ENCODE assay signal across 9 cellular contexts in genomic region chr17:34519286-34519685, GRCh38.
DNase-seq lines count a peak whose midpoint lies in the region; ATAC-seq, FAIRE-seq and TF ChIP-seq lines count a peak whose summit lies in the region.
"Had no signal": no experiment of that assay in that cellular context is flagged by ENCODE, and none has a peak within 500 bp of the region (broad histone marks: within the 10 kb centered on the region; RNA-seq: fewer than 3 reads in every experiment).

No MANE protein-coding gene starts in this region.

- CTCF ChIA-PET in IMR-90 (lab: Yijun Ruan, JAX) = no interaction called here

- no peaks in the 10 kb centered on the region for H3K4me1 ChIP-seq in IMR-90 (ENCODE audit: control insufficient read depth, insufficient read depth, low read length)
- H3K4me1 ChIP-seq: BLaER1 treated with 17β-estradiol and CSF1 and Interleukin-3, amounts not matched to agents 10 nM and 100 nM had no signal

- H3K9me3 ChIP-seq in IMR-90 (ENCODE audit: control insufficient read depth, insufficient read depth, low read length) (no peaks in the 10 kb centered on the region), neural cell (ENCODE audit: low read length) (no peaks in the 10 kb centered on the region)
- H3K9me3 ChIP-seq: BLaER1 treated with 17β-estradiol and CSF1 and Interleukin-3, amounts not matched to agents 10 nM and 100 nM had no signal

- no peaks in the 10 kb centered on the region for H3K36me3 ChIP-seq in IMR-90 (ENCODE audit: control insufficient read depth, insufficient read depth, low read length)
- H3K36me3 ChIP-seq in bronchial epithelial cell (ENCODE audit: control insufficient read depth, insufficient read depth, low read length) = no peaks in the 10 kb centered on the region
- H3K36me3 ChIP-seq in neural cell (ENCODE audit: insufficient read depth, low read length) = no peaks in the 10 kb centered on the region
- H3K36me3 ChIP-seq: BLaER1 treated with 17β-estradiol and CSF1 and Interleukin-3, amounts not matched to agents 10 nM and 100 nM had no signal

- no peak overlapping the region for H4K5ac ChIP-seq in IMR-90 (ENCODE audit: low read depth, low read length)

- H3K9me2 ChIP-seq in neural cell (ENCODE audit: insufficient read depth, low read length) = no peaks in the 10 kb centered on the region

- no peak overlapping the region for H3K4me3 ChIP-seq in IMR-90 (ENCODE audit: insufficient read depth, low read depth, low read length)
- H3K4me3 ChIP-seq in bronchial epithelial cell (ENCODE audit: low read depth, low read length) = no peak overlapping the region
- no peak overlapping the region for H3K4me3 ChIP-seq in neural cell (ENCODE audit: low read length)
- H3K4me3 ChIP-seq: BLaER1 treated with 17β-estradiol and CSF1 and Interleukin-3, amounts not matched to agents 10 nM and 100 nM had no signal

- BruUV-seq in IMR-90 (replicated peaks; lab: Mats Ljungman, UMichigan) = no TSS peak

- POLR2A ChIA-PET in IMR-90 (lab: Charles Lee; ENCODE audit: unreplicated experiment) = no interaction called here

- H4K8ac ChIP-seq in IMR-90 (ENCODE audit: low read depth in 2 of 2, low read length in 2 of 2) = no peak overlapping the region

- no peak overlapping the region for H2BK120ac ChIP-seq in IMR-90 (ENCODE audit: low read depth, low read length)

- H3F3A ChIP-seq in neural cell (ENCODE audit: insufficient read depth, low read length, poor library complexity, severe bottlenecking) = no peaks in the 10 kb centered on the region

- H3K79me2 ChIP-seq in neural cell (replicated peaks; ENCODE audit: insufficient read depth, low read length) = no peaks in the 10 kb centered on the region

- 0 out of 2 replicates have a peak, but pooled peaks have one; percentile 10 for TF ChIP-seq CTCF in IMR-90 (conservative IDR thresholded peaks at IDR 0.05; ENCODE audit: low read depth, low read length)
- peak; percentile 11 for TF ChIP-seq CTCF in bronchial epithelial cell (IDR thresholded peaks at IDR 0.05; ENCODE audit: insufficient read depth, low read length, severe bottlenecking)
- peak; percentile 25 for TF ChIP-seq CTCF in neural cell (IDR thresholded peaks at IDR 0.05; ENCODE audit: poor library complexity, severe bottlenecking)

- TF ChIP-seq EP300 in neural cell (conservative IDR thresholded peaks at IDR 0.05; ENCODE audit: poor library complexity, severe bottlenecking) = no peak

- H2AFZ ChIP-seq in IMR-90 (replicated peaks; ENCODE audit: low read length, poor library complexity) = no peak overlapping the region
- no peak overlapping the region for H2AFZ ChIP-seq in neural cell (ENCODE audit: low read depth, low read length)

- no peak overlapping the region for H2AK5ac ChIP-seq in IMR-90 (ENCODE audit: low read depth, low read length)

- in situ Hi-C loops in IMR-90 (cut with MboI; ENCODE audit: low sequenced_read_pairs) = no loop called here

- H2BK20ac ChIP-seq in IMR-90 (ENCODE audit: low read depth, low read length) = no peak overlapping the region

- H2BK15ac ChIP-seq in IMR-90 (ENCODE audit: low read depth, low read length) = no peak overlapping the region

- H3K18ac ChIP-seq in IMR-90 (ENCODE audit: low read depth, low read length) = no peak overlapping the region

- intact Hi-C loops in IMR-90 (cut with micrococcal nuclease) = no loop called here

- TF ChIP-seq RAD21 in IMR-90 (IDR thresholded peaks at IDR 0.05; ENCODE audit: low read length) = no peak
- no peak for TF ChIP-seq RAD21 in neural cell (conservative IDR thresholded peaks at IDR 0.05)

- H2AK9ac ChIP-seq in IMR-90 (replicated peaks; ENCODE audit: low read depth, low read length, poor library complexity) = no peak overlapping the region

- WGBS in IMR-90 (ENCODE audit: extremely low coverage in 2 of 2, insufficient read length in 1 of 2), 2 experiments = no CpG with 5 or more reads among the region's 7 CpGs

- H4K20me1 ChIP-seq in IMR-90 (ENCODE audit: insufficient read depth, low read length) = no peaks in the 10 kb centered on the region
- H4K20me1 ChIP-seq in neural cell (ENCODE audit: insufficient read depth) = no peaks in the 10 kb centered on the region

- no peak overlapping the region for H2BK5ac ChIP-seq in IMR-90 (ENCODE audit: low read depth, low read length, poor library complexity, severe bottlenecking)

- DNase-seq in NCI-H82 (lab: John Stamatoyannopoulos, UW) (peak; percentile 58), NCI-H82 treated with DMSO at 0.1 percent for 48 hours (lab: John Stamatoyannopoulos, UW; ENCODE audit: unreplicated experiment) (no peak), IMR-90 (no peak), bronchial epithelial cell (ENCODE audit: low read depth) (no peak), NCI-H774 (lab: John Stamatoyannopoulos, UW) (no peak)

- ATAC-seq in IMR-90 (ENCODE audit: low read depth) = no peak
- ATAC-seq in GM21526 (IDR thresholded peaks at IDR 0.05; ENCODE audit: low FRiP score, unreplicated experiment) = no peak
- no peak for ATAC-seq in HG03025 (IDR thresholded peaks at IDR 0.05; ENCODE audit: low FRiP score, unreplicated experiment)

- no peak overlapping the region for H3K56ac ChIP-seq in IMR-90 (ENCODE audit: extremely low read depth, insufficient read depth, low read length)

- H3K9ac ChIP-seq in IMR-90 (ENCODE audit: low read depth, low read length) (no peak overlapping the region), neural cell (ENCODE audit: low read length) (no peak overlapping the region)
- H3K9ac ChIP-seq: BLaER1 treated with 17β-estradiol and CSF1 and Interleukin-3, amounts not matched to agents 10 nM and 100 nM had no signal

- H3K27me3 ChIP-seq in IMR-90 (ENCODE audit: control insufficient read depth, insufficient read depth, low read length) = no peaks in the 10 kb centered on the region; the same call in 1 of the 2 replicates
- no peaks in the 10 kb centered on the region for H3K27me3 ChIP-seq in bronchial epithelial cell (ENCODE audit: control insufficient read depth, insufficient read depth, low read length)
- H3K27me3 ChIP-seq in neural cell (ENCODE audit: insufficient read depth, low read depth, low read length) = no peaks in the 10 kb centered on the region
- H3K27me3 ChIP-seq: BLaER1 treated with 17β-estradiol and CSF1 and Interleukin-3, amounts not matched to agents 10 nM and 100 nM had no signal

- dilution Hi-C loops in IMR-90 (cut with HindIII; ENCODE audit: low sequenced_read_pairs, unreplicated experiment) = no loop called here

- H3K9me1 ChIP-seq in IMR-90 (ENCODE audit: insufficient read depth, low read length) = no peaks in the 10 kb centered on the region

- no peak overlapping the region for H3K4ac ChIP-seq in IMR-90 (ENCODE audit: low read depth, low read length)

- FAIRE-seq in bronchial epithelial cell (lab: Jason Lieb, UNC) = no peak

- H3K79me1 ChIP-seq in IMR-90 (ENCODE audit: low read depth in 1 of 2, low read length in 2 of 2) = no peaks in the 10 kb centered on the region

- no peak overlapping the region for H3K27ac ChIP-seq in IMR-90 (ENCODE audit: insufficient read depth, low read length)
- no peak overlapping the region for H3K27ac ChIP-seq in neural cell (ENCODE audit: low read length)
- H3K27ac ChIP-seq: BLaER1 treated with 17β-estradiol and CSF1 and Interleukin-3, amounts not matched to agents 10 nM and 100 nM had no signal

- TF ChIP-seq POLR2A in IMR-90 (IDR thresholded peaks at IDR 0.05; ENCODE audit: low read depth, low read length) = no peak

- H3K23ac ChIP-seq in IMR-90 (ENCODE audit: low read depth, low read length) = no peak overlapping the region

- H4K91ac ChIP-seq in IMR-90 (ENCODE audit: insufficient read depth, low read depth, low read length) = no peak overlapping the region

- no peak overlapping the region for H3K14ac ChIP-seq in IMR-90 (replicated peaks; ENCODE audit: low read depth, low read length)

- H3K4me2 ChIP-seq in IMR-90 (ENCODE audit: low read depth, low read length) = no peak overlapping the region
- H3K4me2 ChIP-seq in neural cell (ENCODE audit: low read length) = no peak overlapping the region
- H3K4me2 ChIP-seq: BLaER1 treated with 17β-estradiol and CSF1 and Interleukin-3, amounts not matched to agents 10 nM and 100 nM had no signal

TF ChIP-seq in IMR-90, 13 proteins besides CTCF, POLR2A, EP300 and RAD21 (continues in another document):
- TF ChIP-seq MXI1 (IDR thresholded peaks at IDR 0.05; ENCODE audit: borderline replicate concordance, low read depth, low read length) (no peak), MAFK (IDR thresholded peaks at IDR 0.05; ENCODE audit: low read depth, low read length) (no peak), RFX5 (IDR thresholded peaks at IDR 0.05; ENCODE audit: low read depth, low read length) (no peak), NFE2L2 (IDR thresholded peaks at IDR 0.05; ENCODE audit: low read depth, low read length) (no peak), RCOR1 (IDR thresholded peaks at IDR 0.05; ENCODE audit: insufficient replicate concordance, low read length) (no peak), SMC3 (IDR thresholded peaks at IDR 0.05; ENCODE audit: low read depth, low read length) (no peak), CHD1 (IDR thresholded peaks at IDR 0.05; ENCODE audit: low read depth, low read length) (no peak)
- TF ChIP-seq, protein P1, sequence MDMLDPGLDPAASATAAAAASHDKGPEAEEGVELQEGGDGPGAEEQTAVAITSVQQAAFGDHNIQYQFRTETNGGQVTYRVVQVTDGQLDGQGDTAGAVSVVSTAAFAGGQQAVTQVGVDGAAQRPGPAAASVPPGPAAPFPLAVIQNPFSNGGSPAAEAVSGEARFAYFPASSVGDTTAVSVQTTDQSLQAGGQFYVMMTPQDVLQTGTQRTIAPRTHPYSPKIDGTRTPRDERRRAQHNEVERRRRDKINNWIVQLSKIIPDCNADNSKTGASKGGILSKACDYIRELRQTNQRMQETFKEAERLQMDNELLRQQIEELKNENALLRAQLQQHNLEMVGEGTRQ (IDR thresholded peaks at IDR 0.05; ENCODE audit: low read depth, low read length) = no peak

TF ChIP-seq in neural cell, 6 proteins besides CTCF, POLR2A, EP300 and RAD21 (continues in another document):
- TF ChIP-seq EZH2 (IDR thresholded peaks at IDR 0.05; ENCODE audit: borderline replicate concordance, insufficient read depth, low read length, poor library complexity, severe bottlenecking) = no peak
- no peak for TF ChIP-seq MXI1 (conservative IDR thresholded peaks at IDR 0.05; ENCODE audit: poor library complexity, severe bottlenecking)
- TF ChIP-seq SMC3 (conservative IDR thresholded peaks at IDR 0.05; ENCODE audit: poor library complexity) = no peak
